11 cellular contexts compared by ENCODE assay signal in the genomic region with DNA sequence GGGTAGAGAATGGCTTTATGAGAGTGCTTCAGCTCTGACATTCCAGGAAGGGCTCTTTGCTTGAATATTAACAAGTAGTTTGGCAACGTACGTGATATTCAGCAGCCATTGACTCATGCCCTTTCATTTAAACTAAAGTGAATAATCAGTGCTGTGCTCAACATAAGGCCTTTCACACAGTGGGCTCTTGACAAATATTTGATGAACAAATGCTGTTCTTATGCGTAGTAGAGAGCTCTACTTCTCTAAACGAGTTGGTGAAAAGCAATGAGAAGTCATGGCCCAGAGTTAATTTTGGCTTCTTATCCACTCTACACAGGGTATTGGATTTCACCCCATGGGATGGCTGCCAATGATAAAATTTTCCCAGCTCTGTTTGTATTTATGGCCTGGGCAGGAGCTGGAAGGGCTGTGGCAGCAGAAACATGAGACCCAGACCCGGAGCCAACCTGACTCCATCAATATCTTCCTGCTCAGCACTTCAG.
A peak's percentile ranks its signal among the peaks of the same experiment; 100 is the strongest.
DNase-seq lines count a peak whose midpoint lies in the region; ATAC-seq and TF ChIP-seq lines count a peak whose summit lies in the region.
"Had no signal": no experiment of that assay in that cellular context is flagged by ENCODE, and none has a peak within 500 bp of the region (broad histone marks: within the 10 kb centered on the region; RNA-seq: fewer than 3 reads in every experiment).

No MANE protein-coding gene starts in this region.

- no peak overlapping the region for H3K27ac Mint-ChIP-seq in activated T-helper 1 cell treated with anti-CD3 and anti-CD28 coated beads, Interleukin-12 subunit alpha, Interleukin-12 subunit beta, Interleukin-2, Interleukin-4 antibody, amounts not matched to agents 30 ng/mL and 10 ng/mL and 1 ng/mL, durations not matched to agents 14 hours and 24 hours and 36 hours
- no peak overlapping the region for H3K27ac Mint-ChIP-seq in endothelial cell (ENCODE audit: unreplicated experiment)

- intact Hi-C loops in activated T-helper 1 cell treated with anti-CD3 and anti-CD28 coated beads, Interleukin-12 subunit alpha, Interleukin-12 subunit beta, Interleukin-2, Interleukin-4 antibody, amounts not matched to agents 30 ng/mL and 10 ng/mL and 1 ng/mL, durations not matched to agents 14 hours and 24 hours and 36 hours (cut with micrococcal nuclease): no loop called here

- H3K4me3 Mint-ChIP-seq in activated T-helper 1 cell treated with anti-CD3 and anti-CD28 coated beads, Interleukin-12 subunit alpha, Interleukin-12 subunit beta, Interleukin-2, Interleukin-4 antibody, amounts not matched to agents 30 ng/mL and 10 ng/mL and 1 ng/mL, durations not matched to agents 14 hours and 24 hours and 36 hours: no peak overlapping the region
- no peak overlapping the region for H3K4me3 Mint-ChIP-seq in endothelial cell (ENCODE audit: unreplicated experiment)

- no peaks in the 10 kb centered on the region for H3K27me3 ChIP-seq in lung (ENCODE audit: control insufficient read depth, insufficient read depth)

- peak; percentile 74 for ATAC-seq in lung (ENCODE audit: insufficient read depth, low FRiP score)
- ATAC-seq in HG03045 (IDR thresholded peaks at IDR 0.05; ENCODE audit: unreplicated experiment): no peak

- H3K36me3 ChIP-seq in lung (ENCODE audit: control insufficient read depth in 2 of 2, insufficient read depth in 2 of 2, low read length in 2 of 2): no peaks in the 10 kb centered on the region

- TF ChIP-seq CTCF in cardiac fibroblast (IDR thresholded peaks at IDR 0.05; ENCODE audit: low read depth, low read length) (no peak), lung (IDR thresholded peaks at IDR 0.05; ENCODE audit: control extremely low read depth, extremely low read depth) (no peak), endothelial cell (IDR thresholded peaks at IDR 0.05; ENCODE audit: unreplicated experiment) (no peak)

- H3K4me3 ChIP-seq in cardiac fibroblast (replicated peaks in 1 of 2; ENCODE audit: low read depth in 2 of 2, low read length in 2 of 2) (no peak overlapping the region), lung (no peak overlapping the region)

- DNase-seq in DMS153 (lab: John Stamatoyannopoulos, UW): peak; percentile 95
- peak; percentile 87 for DNase-seq in NCI-H187 treated with DMSO at 0.1 percent for 48 hours (lab: John Stamatoyannopoulos, UW)
- peak; percentile 28 to 38 for DNase-seq in cardiac fibroblast (ENCODE audit: low read depth in 2 of 2)
- peak; percentile 57 for DNase-seq in lung (ENCODE audit: low spot score)
- no peak for DNase-seq in activated T-helper 1 cell treated with anti-CD3 and anti-CD28 coated beads, Interleukin-12 subunit alpha, Interleukin-12 subunit beta, Interleukin-2, Interleukin-4 antibody, amounts not matched to agents 30 ng/mL and 10 ng/mL and 1 ng/mL, durations not matched to agents 14 hours and 24 hours and 36 hours (ENCODE audit: low spot score)
- no peak for DNase-seq in endothelial cell (ENCODE audit: low spot score)
- no peak for DNase-seq in activated CD4-positive, alpha-beta T cell treated with anti-CD3 and anti-CD28 coated beads, Interleukin-2, amount 50 U/mL, for 48 hours
- DNase-seq: activated CD4-positive, CD25-positive, alpha-beta regulatory T cell; amniotic stem cell; NCI-H82 had no signal

- H3K36me3 Mint-ChIP-seq in activated T-helper 1 cell treated with anti-CD3 and anti-CD28 coated beads, Interleukin-12 subunit alpha, Interleukin-12 subunit beta, Interleukin-2, Interleukin-4 antibody, amounts not matched to agents 30 ng/mL and 10 ng/mL and 1 ng/mL, durations not matched to agents 14 hours and 24 hours and 36 hours (ENCODE audit: low read depth): no peaks in the 10 kb centered on the region
- H3K36me3 Mint-ChIP-seq in endothelial cell (ENCODE audit: low read depth, unreplicated experiment): no peaks in the 10 kb centered on the region

- H3K27me3 Mint-ChIP-seq in activated T-helper 1 cell treated with anti-CD3 and anti-CD28 coated beads, Interleukin-12 subunit alpha, Interleukin-12 subunit beta, Interleukin-2, Interleukin-4 antibody, amounts not matched to agents 30 ng/mL and 10 ng/mL and 1 ng/mL, durations not matched to agents 14 hours and 24 hours and 36 hours (ENCODE audit: insufficient read depth): no peaks in the 10 kb centered on the region
- no peaks in the 10 kb centered on the region for H3K27me3 Mint-ChIP-seq in endothelial cell (ENCODE audit: unreplicated experiment)

- 37 to 49% methylated on average over 5 of the region's 5 CpGs for WGBS in lung, 2 donors

- no peaks in the 10 kb centered on the region for H3K9me3 Mint-ChIP-seq in activated T-helper 1 cell treated with anti-CD3 and anti-CD28 coated beads, Interleukin-12 subunit alpha, Interleukin-12 subunit beta, Interleukin-2, Interleukin-4 antibody, amounts not matched to agents 30 ng/mL and 10 ng/mL and 1 ng/mL, durations not matched to agents 14 hours and 24 hours and 36 hours
- H3K9me3 Mint-ChIP-seq in endothelial cell (ENCODE audit: unreplicated experiment): no peaks in the 10 kb centered on the region

- H3K4me1 Mint-ChIP-seq in activated T-helper 1 cell treated with anti-CD3 and anti-CD28 coated beads, Interleukin-12 subunit alpha, Interleukin-12 subunit beta, Interleukin-2, Interleukin-4 antibody, amounts not matched to agents 30 ng/mL and 10 ng/mL and 1 ng/mL, durations not matched to agents 14 hours and 24 hours and 36 hours (ENCODE audit: low read depth): no peaks in the 10 kb centered on the region
- H3K4me1 Mint-ChIP-seq in endothelial cell (ENCODE audit: unreplicated experiment): no peaks in the 10 kb centered on the region

- peaks cover 0 to 8% of the 10 kb centered on the region in 2 donors for H3K4me1 ChIP-seq in lung (ENCODE audit: control insufficient read depth in 2 of 2, insufficient read depth in 2 of 2, low read length in 2 of 2)

- no peaks in the 10 kb centered on the region for H3K9me3 ChIP-seq in lung (ENCODE audit: control insufficient read depth in 2 of 2, insufficient read depth in 1 of 2, low read length in 1 of 2)

- H3K27ac ChIP-seq in lung (ENCODE audit: low read depth in 1 of 2, low read length in 1 of 2): peak overlapping the region in 1 of 2 donors; percentile 53

Comparison
In these comparisons a context has a peak if more than half of its experiments do, and no peak if none do; other contexts are left out.
1. DNase-seq: peak in DMS153 (single experiment), NCI-H187 treated with DMSO at 0.1 percent for 48 hours (single experiment), cardiac fibroblast (2 of 2) and lung (single experiment); none in activated T-helper 1 cell treated with anti-CD3 and anti-CD28 coated beads, Interleukin-12 subunit alpha, Interleukin-12 subunit beta, Interleukin-2, Interleukin-4 antibody, amounts not matched to agents 30 ng/mL and 10 ng/mL and 1 ng/mL, durations not matched to agents 14 hours and 24 hours and 36 hours (single experiment), endothelial cell (single experiment) and activated CD4-positive, alpha-beta T cell treated with anti-CD3 and anti-CD28 coated beads, Interleukin-2, amount 50 U/mL, for 48 hours (0 of 2).